1 cellular context compared by ENCODE assay signal in genomic region chr2:38945372-38945771, GRCh38.
TF ChIP-seq lines count a peak whose summit lies in the region.

No MANE protein-coding gene starts in this region.

TF ChIP-seq in SK-N-SH treated with all-trans-retinoic acid at 6 μM for 48 hours, 23 proteins besides CTCF, POLR2A, EP300 and RAD21 (continued from another document):
- no peak for TF ChIP-seq TSHZ2 (CRISPR knock-in tag; IDR thresholded peaks at IDR 0.05)
- TF ChIP-seq ZNF8 (CRISPR knock-in tag; IDR thresholded peaks at IDR 0.05) = no peak
- TF ChIP-seq ZC3H10 (CRISPR knock-in tag; IDR thresholded peaks at IDR 0.05) = no peak
- TF ChIP-seq ESRRG (CRISPR knock-in tag; IDR thresholded peaks at IDR 0.05) = no peak
- TF ChIP-seq ZNF70 (CRISPR knock-in tag; IDR thresholded peaks at IDR 0.05) = no peak
- TF ChIP-seq ZFP30 (CRISPR knock-in tag; IDR thresholded peaks at IDR 0.05) = no peak
- TF ChIP-seq BACH2 (CRISPR knock-in tag; IDR thresholded peaks at IDR 0.05; ENCODE audit: borderline replicate concordance) = no peak
- TF ChIP-seq TCF4 (CRISPR knock-in tag; IDR thresholded peaks at IDR 0.05; ENCODE audit: borderline replicate concordance) = no peak
